Comparison of ENCODE assay signal across 16 cellular contexts in genomic region chr7:2459674-2460073, GRCh38. TPM values are rescaled to one million over a fixed set of nuclear protein-coding genes. Genes with fewer than 3 reads are reported as not detected.
DNase-seq lines count a peak whose midpoint lies in the region; ATAC-seq and TF ChIP-seq lines count a peak whose summit lies in the region.
"Had no signal": no experiment of that assay in that cellular context is flagged by ENCODE, and none has a peak within 500 bp of the region (broad histone marks: within the 10 kb centered on the region; RNA-seq: fewer than 3 reads in every experiment).

No MANE protein-coding gene starts in this region.

- no peaks in the 10 kb centered on the region for H3K4me1 ChIP-seq in neural progenitor cell

- H3K4me3 Mint-ChIP-seq in WTC11: no peak overlapping the region
- no peak overlapping the region for H3K4me3 Mint-ChIP-seq in effector memory CD8-positive, alpha-beta T cell
- H3K4me3 Mint-ChIP-seq in neural progenitor cell: no peak overlapping the region
- no peak overlapping the region for H3K4me3 Mint-ChIP-seq in stimulated activated memory B cell treated with anti-CD40 and anti-IgM and Interleukin-4, amounts not matched to agents 10 μg/mL and 1 μg/mL and 100 μg/mL, for 72 hours

- no peak overlapping the region for H2AFZ ChIP-seq in neural progenitor cell (replicated peaks)

- H3K4me3 ChIP-seq in H7 (ENCODE audit: insufficient read depth, low read depth, low read length) (no peak overlapping the region), neural progenitor cell (no peak overlapping the region)

- H3K36me3 Mint-ChIP-seq in WTC11: no peaks in the 10 kb centered on the region
- H3K36me3 Mint-ChIP-seq in effector memory CD8-positive, alpha-beta T cell (ENCODE audit: insufficient read depth): peaks cover 8% of the 10 kb centered on the region
- no peaks in the 10 kb centered on the region for H3K36me3 Mint-ChIP-seq in neural progenitor cell
- H3K36me3 Mint-ChIP-seq in stimulated activated memory B cell treated with anti-CD40 and anti-IgM and Interleukin-4, amounts not matched to agents 10 μg/mL and 1 μg/mL and 100 μg/mL, for 72 hours: no peaks in the 10 kb centered on the region

- ATAC-seq in WTC11: no peak; the same call in 1 of the 2 replicates
- ATAC-seq in effector memory CD8-positive, alpha-beta T cell (replicated peaks): no peak
- ATAC-seq in stimulated activated memory B cell treated with anti-CD40 and anti-IgM and Interleukin-4, amounts not matched to agents 10 μg/mL and 1 μg/mL and 100 μg/mL, for 72 hours: no peak

- CTCF ChIA-PET in WTC11 (lab: Charles Lee): interaction anchor here (1.4 to 5.3 kb wide), 3 partner anchors 8 to 221 kb away, joined by 3 to 56 read pairs (median 17); no protein-coding TSS in a partner anchor

- H3K36me3 ChIP-seq in H7 (replicated peaks; ENCODE audit: control insufficient read depth, insufficient read depth, low read length): no peaks in the 10 kb centered on the region
- H3K36me3 ChIP-seq in neural progenitor cell: no peaks in the 10 kb centered on the region

- peak; percentile 53 for DNase-seq in H7
- DNase-seq in WTC11 (ENCODE audit: low spot score): no peak
- DNase-seq in effector memory CD8-positive, alpha-beta T cell: no peak
- DNase-seq in neural progenitor cell (ENCODE audit: low spot score): no peak
- no peak for DNase-seq in NCI-H2196 (lab: John Stamatoyannopoulos, UW; ENCODE audit: unreplicated experiment)
- DNase-seq in NCI-H748 (lab: John Stamatoyannopoulos, UW; ENCODE audit: unreplicated experiment): no peak
- no peak for DNase-seq in NCI-H1048 (lab: John Stamatoyannopoulos, UW)
- DNase-seq: CD8-positive, alpha-beta memory T cell; NCI-H187; NCI-H2107; NCI-H226; NCI-H524; SW 1271 had no signal

- no peaks in the 10 kb centered on the region for H4K20me1 ChIP-seq in neural progenitor cell (ENCODE audit: low read depth)

- no peaks in the 10 kb centered on the region for H3K27me3 Mint-ChIP-seq in WTC11 (ENCODE audit: low read depth)
- H3K27me3 Mint-ChIP-seq in effector memory CD8-positive, alpha-beta T cell: no peaks in the 10 kb centered on the region
- H3K27me3 Mint-ChIP-seq in neural progenitor cell (ENCODE audit: insufficient read depth, low read depth): peaks cover 11% of the 10 kb centered on the region
- H3K27me3 Mint-ChIP-seq in stimulated activated memory B cell treated with anti-CD40 and anti-IgM and Interleukin-4, amounts not matched to agents 10 μg/mL and 1 μg/mL and 100 μg/mL, for 72 hours: no peaks in the 10 kb centered on the region
- H3K27me3 Mint-ChIP-seq: CD8-positive, alpha-beta memory T cell had no signal

- H3K27me3 ChIP-seq in H7 (ENCODE audit: control insufficient read depth, insufficient read depth, low read length): no peaks in the 10 kb centered on the region
- H3K27me3 ChIP-seq in neural progenitor cell: no peaks in the 10 kb centered on the region

- POLR2A ChIA-PET in WTC11 (lab: Charles Lee): interaction anchor here (0.9 kb wide), 1 partner anchor 9 kb away, joined by 3 read pairs; no protein-coding TSS in a partner anchor

- no peak overlapping the region for H3K27ac ChIP-seq in neural progenitor cell

- H3K79me2 ChIP-seq in neural progenitor cell (ENCODE audit: low read depth): no peaks in the 10 kb centered on the region

- H3K9me3 ChIP-seq in neural progenitor cell (ENCODE audit: low read depth): no peaks in the 10 kb centered on the region

- H3K9me3 Mint-ChIP-seq in WTC11 (peaks cover 9% of the 10 kb centered on the region), neural progenitor cell (peaks cover 16% of the 10 kb centered on the region)
- no peaks in the 10 kb centered on the region for H3K9me3 Mint-ChIP-seq in effector memory CD8-positive, alpha-beta T cell
- no peaks in the 10 kb centered on the region for H3K9me3 Mint-ChIP-seq in stimulated activated memory B cell treated with anti-CD40 and anti-IgM and Interleukin-4, amounts not matched to agents 10 μg/mL and 1 μg/mL and 100 μg/mL, for 72 hours
- H3K9me3 Mint-ChIP-seq: CD8-positive, alpha-beta memory T cell had no signal

- H3K4me1 Mint-ChIP-seq in WTC11 (no peaks in the 10 kb centered on the region), neural progenitor cell (peaks cover 13% of the 10 kb centered on the region)
- peaks cover 12 to 15% of the 10 kb centered on the region in 2 donors for H3K4me1 Mint-ChIP-seq in effector memory CD8-positive, alpha-beta T cell (ENCODE audit: low read depth in 2 of 2)
- peaks cover 6% of the 10 kb centered on the region for H3K4me1 Mint-ChIP-seq in stimulated activated memory B cell treated with anti-CD40 and anti-IgM and Interleukin-4, amounts not matched to agents 10 μg/mL and 1 μg/mL and 100 μg/mL, for 72 hours

- no peak overlapping the region for H3K9ac ChIP-seq in neural progenitor cell

- no peak for TF ChIP-seq CTCF in WTC11 (IDR thresholded peaks at IDR 0.05)
- no peak for TF ChIP-seq CTCF in neural progenitor cell (IDR thresholded peaks at IDR 0.05)

- H3K4me2 ChIP-seq in neural progenitor cell: no peak overlapping the region

- peak overlapping the region; percentile 12; the same call in 1 of the 2 replicates for H3K27ac Mint-ChIP-seq in WTC11
- H3K27ac Mint-ChIP-seq in effector memory CD8-positive, alpha-beta T cell: peak overlapping the region; percentile 42 to 77
- peak overlapping the region; percentile 70 for H3K27ac Mint-ChIP-seq in neural progenitor cell
- no peak overlapping the region for H3K27ac Mint-ChIP-seq in stimulated activated memory B cell treated with anti-CD40 and anti-IgM and Interleukin-4, amounts not matched to agents 10 μg/mL and 1 μg/mL and 100 μg/mL, for 72 hours
- H3K27ac Mint-ChIP-seq: CD8-positive, alpha-beta memory T cell had no signal

- no peaks in the 10 kb centered on the region for H3F3A ChIP-seq in neural progenitor cell (ENCODE audit: low read depth)

TF ChIP-seq in WTC11, 78 proteins besides CTCF, POLR2A, EP300 and RAD21 (continues in another document):
- TF ChIP-seq NR3C1 (CRISPR knock-in tag; conservative IDR thresholded peaks at IDR 0.05; ENCODE audit: low read depth) (no peak), JAZF1 (CRISPR knock-in tag; IDR thresholded peaks at IDR 0.05) (no peak), ZNF512 (CRISPR knock-in tag; IDR thresholded peaks at IDR 0.05; ENCODE audit: borderline replicate concordance) (no peak), FOXP1 (CRISPR knock-in tag; IDR thresholded peaks at IDR 0.05; ENCODE audit: borderline replicate concordance) (no peak), MXD4 (CRISPR knock-in tag; IDR thresholded peaks at IDR 0.05; ENCODE audit: borderline replicate concordance) (no peak), ZNF532 (CRISPR knock-in tag; IDR thresholded peaks at IDR 0.05; ENCODE audit: borderline replicate concordance) (no peak)

RNA-seq across cellular contexts. Expression of gene GRIFIN, which starts 16.5 kb away (rescaled TPM):
- total RNA-seq in H7 (2014; rRNA removed; shearing (Covaris generic)): not detected in 2 replicates
- total RNA-seq in WTC11 (2021): not detected in 3 replicates
- not detected in 2 replicates for total RNA-seq in neural progenitor cell (ENCODE audit: low replicate concordance)
- total RNA-seq: CD8-positive, alpha-beta memory T cell; H4; SK-MEL-5 had no signal

RNA-seq across cellular contexts. Expression of gene CHST12, which starts 56.3 kb away (rescaled TPM):
- 10.3 and 11.4 TPM in 2 replicates for total RNA-seq in H7 (2014; rRNA removed; shearing (Covaris generic))
- total RNA-seq in WTC11 (2021) (18.3 to 21.7 TPM (median 20.7 TPM) in 3 replicates), neural progenitor cell (ENCODE audit: low replicate concordance) (0.43 and 7.2 TPM in 2 replicates)

RNA-seq across cellular contexts. Expression of gene LFNG, which starts 59.9 kb away (rescaled TPM):
- total RNA-seq in H7 (2014; rRNA removed; shearing (Covaris generic)): 12.8 and 20.0 TPM in 2 replicates
- 24.1 to 29.4 TPM (median 26.5 TPM) in 3 replicates for total RNA-seq in WTC11 (2021)
- 58.0 and 177 TPM in 2 replicates for total RNA-seq in neural progenitor cell (ENCODE audit: low replicate concordance)
